In the genomic region with DNA sequence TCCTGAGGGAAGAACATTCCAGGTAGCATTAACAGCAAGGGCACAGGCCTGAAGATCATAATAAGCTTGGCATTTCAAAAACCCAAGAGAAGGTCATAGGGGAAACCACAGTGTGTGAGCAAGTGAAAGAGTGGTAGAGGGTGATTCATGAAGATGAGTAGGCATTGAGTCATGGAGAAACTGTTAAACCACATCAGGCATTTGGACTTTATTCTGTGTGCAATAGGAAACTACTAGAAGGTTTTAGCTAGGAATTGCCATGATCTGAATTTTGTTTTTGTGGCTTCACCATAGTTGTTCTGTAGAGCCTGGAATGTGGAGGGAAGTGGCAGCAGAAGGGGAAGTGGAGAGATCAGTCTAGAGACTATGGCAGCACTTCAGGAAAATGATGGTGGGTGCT, we compare ENCODE assay signal across 8 cellular contexts.
DNase-seq lines count a peak whose midpoint lies in the region; ATAC-seq and TF ChIP-seq lines count a peak whose summit lies in the region.

No MANE protein-coding gene starts in this region.

- H3K9me2 ChIP-seq in SK-N-SH = no peaks in the 10 kb centered on the region

- no peaks in the 10 kb centered on the region for H3K79me2 ChIP-seq in SK-N-SH (ENCODE audit: insufficient read depth)

- H3F3A ChIP-seq in SK-N-SH (replicated peaks; ENCODE audit: insufficient read depth) = peaks cover 27% of the 10 kb centered on the region

- H3K9ac ChIP-seq in SK-N-SH = peak overlapping the region; percentile 15; the same call in 1 of the 2 replicates

- H4K20me1 ChIP-seq in SK-N-SH (ENCODE audit: insufficient read depth) = no peaks in the 10 kb centered on the region

- no peak overlapping the region; the same call in 1 of the 2 replicates for H2AFZ ChIP-seq in SK-N-SH (ENCODE audit: low read depth)

- no peak overlapping the region for H3K4me3 ChIP-seq in GM12865 (ENCODE audit: low read depth, low read length)
- 0 out of 4 replicates have a peak overlapping the region, but pooled peaks of 1 of the 2 experiments have one; percentile 11 for H3K4me3 ChIP-seq in SK-N-SH (ENCODE audit: low read depth in 2 of 2, low read length in 1 of 2)

- no peaks in the 10 kb centered on the region for H3K36me3 ChIP-seq in SK-N-SH (replicated peaks in 1 of 2; ENCODE audit: control insufficient read depth in 1 of 2, insufficient read depth in 2 of 2, low read length in 1 of 2)

- ATAC-seq in HG03060 (IDR thresholded peaks at IDR 0.05; ENCODE audit: low read depth, unreplicated experiment) (peak; percentile 84), left colon (no peak)

- peak overlapping the region; percentile 36; the same call in 1 of the 2 replicates for H3K4me2 ChIP-seq in SK-N-SH

- CTCF ChIA-PET in SK-N-SH (lab: Yijun Ruan, JAX) = interaction anchor here (0.6 kb wide), 1 partner anchor 11 kb away, joined by 4 read pairs; no protein-coding TSS in a partner anchor

- TF ChIP-seq CTCF in GM12865 (IDR thresholded peaks at IDR 0.05; ENCODE audit: insufficient read depth, low read depth, low read length, missing control alignments) (no peak), SK-N-SH (IDR thresholded peaks at IDR 0.05) (no peak)

- TF ChIP-seq EP300 in SK-N-SH (IDR thresholded peaks at IDR 0.05; ENCODE audit: borderline replicate concordance in 1 of 2, low read depth in 1 of 2, low read length in 1 of 2) = peak; percentile 49 to 99

- peak; percentile 1 for DNase-seq in GM12865 (ENCODE audit: low read depth)
- DNase-seq in SK-N-SH = no peak
- DNase-seq in islet precursor cell = peak; percentile 65
- DNase-seq in left colon = no peak
- DNase-seq in effector CD4-positive, alpha-beta T cell = no peak
- DNase-seq in effector CD8-positive, alpha-beta T cell (lab: John Stamatoyannopoulos, UW) = no peak
- DNase-seq in NCI-H1417 (lab: John Stamatoyannopoulos, UW) = no peak

- TF ChIP-seq RAD21 in SK-N-SH (IDR thresholded peaks at IDR 0.05; ENCODE audit: low read length) = no peak

- H3K9me3 ChIP-seq in SK-N-SH = no peaks in the 10 kb centered on the region

- intact Hi-C loops in left colon (cut with DNase I, micrococcal nuclease) = no loop called here

- H3K4me1 ChIP-seq in SK-N-SH (ENCODE audit: control insufficient read depth in 1 of 2, insufficient read depth in 2 of 2, low read depth in 1 of 2, low read length in 1 of 2) = peaks cover 6 to 34% of the 10 kb centered on the region in 2 experiments

- H3K27me3 ChIP-seq in SK-N-SH (ENCODE audit: insufficient read depth) = no peaks in the 10 kb centered on the region

- peak overlapping the region in 1 of 2 experiments; percentile 83; a peak in 2 of 4 replicates for H3K27ac ChIP-seq in SK-N-SH (ENCODE audit: low read depth in 2 of 2, low read length in 1 of 2)

- POLR2A ChIA-PET in SK-N-SH (lab: Yijun Ruan, JAX) = no interaction called here

TF ChIP-seq in SK-N-SH, 30 proteins besides CTCF, POLR2A, EP300 and RAD21 (continues in another document):
- no peak for TF ChIP-seq MXI1 (IDR thresholded peaks at IDR 0.05; ENCODE audit: low read depth, low read length)
- TF ChIP-seq, protein P1, sequence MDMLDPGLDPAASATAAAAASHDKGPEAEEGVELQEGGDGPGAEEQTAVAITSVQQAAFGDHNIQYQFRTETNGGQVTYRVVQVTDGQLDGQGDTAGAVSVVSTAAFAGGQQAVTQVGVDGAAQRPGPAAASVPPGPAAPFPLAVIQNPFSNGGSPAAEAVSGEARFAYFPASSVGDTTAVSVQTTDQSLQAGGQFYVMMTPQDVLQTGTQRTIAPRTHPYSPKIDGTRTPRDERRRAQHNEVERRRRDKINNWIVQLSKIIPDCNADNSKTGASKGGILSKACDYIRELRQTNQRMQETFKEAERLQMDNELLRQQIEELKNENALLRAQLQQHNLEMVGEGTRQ (IDR thresholded peaks at IDR 0.05; ENCODE audit: borderline replicate concordance, low read depth, low read length) = no peak
- TF ChIP-seq RCOR1 (IDR thresholded peaks at IDR 0.05; ENCODE audit: low read length) = 0 out of 2 replicates have a peak, but pooled peaks have one; percentile 28
- TF ChIP-seq NRF1 (IDR thresholded peaks at IDR 0.05; ENCODE audit: low read depth, low read length) = no peak
- TF ChIP-seq, protein P2, sequence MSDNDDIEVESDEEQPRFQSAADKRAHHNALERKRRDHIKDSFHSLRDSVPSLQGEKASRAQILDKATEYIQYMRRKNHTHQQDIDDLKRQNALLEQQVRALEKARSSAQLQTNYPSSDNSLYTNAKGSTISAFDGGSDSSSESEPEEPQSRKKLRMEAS (IDR thresholded peaks at IDR 0.05; ENCODE audit: low read depth) = peak; percentile 80
- no peak for TF ChIP-seq CHD2 (IDR thresholded peaks at IDR 0.05; ENCODE audit: low read length, partially characterized antibody)
- TF ChIP-seq, protein P3, sequence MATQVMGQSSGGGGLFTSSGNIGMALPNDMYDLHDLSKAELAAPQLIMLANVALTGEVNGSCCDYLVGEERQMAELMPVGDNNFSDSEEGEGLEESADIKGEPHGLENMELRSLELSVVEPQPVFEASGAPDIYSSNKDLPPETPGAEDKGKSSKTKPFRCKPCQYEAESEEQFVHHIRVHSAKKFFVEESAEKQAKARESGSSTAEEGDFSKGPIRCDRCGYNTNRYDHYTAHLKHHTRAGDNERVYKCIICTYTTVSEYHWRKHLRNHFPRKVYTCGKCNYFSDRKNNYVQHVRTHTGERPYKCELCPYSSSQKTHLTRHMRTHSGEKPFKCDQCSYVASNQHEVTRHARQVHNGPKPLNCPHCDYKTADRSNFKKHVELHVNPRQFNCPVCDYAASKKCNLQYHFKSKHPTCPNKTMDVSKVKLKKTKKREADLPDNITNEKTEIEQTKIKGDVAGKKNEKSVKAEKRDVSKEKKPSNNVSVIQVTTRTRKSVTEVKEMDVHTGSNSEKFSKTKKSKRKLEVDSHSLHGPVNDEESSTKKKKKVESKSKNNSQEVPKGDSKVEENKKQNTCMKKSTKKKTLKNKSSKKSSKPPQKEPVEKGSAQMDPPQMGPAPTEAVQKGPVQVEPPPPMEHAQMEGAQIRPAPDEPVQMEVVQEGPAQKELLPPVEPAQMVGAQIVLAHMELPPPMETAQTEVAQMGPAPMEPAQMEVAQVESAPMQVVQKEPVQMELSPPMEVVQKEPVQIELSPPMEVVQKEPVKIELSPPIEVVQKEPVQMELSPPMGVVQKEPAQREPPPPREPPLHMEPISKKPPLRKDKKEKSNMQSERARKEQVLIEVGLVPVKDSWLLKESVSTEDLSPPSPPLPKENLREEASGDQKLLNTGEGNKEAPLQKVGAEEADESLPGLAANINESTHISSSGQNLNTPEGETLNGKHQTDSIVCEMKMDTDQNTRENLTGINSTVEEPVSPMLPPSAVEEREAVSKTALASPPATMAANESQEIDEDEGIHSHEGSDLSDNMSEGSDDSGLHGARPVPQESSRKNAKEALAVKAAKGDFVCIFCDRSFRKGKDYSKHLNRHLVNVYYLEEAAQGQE (IDR thresholded peaks at IDR 0.05; ENCODE audit: low read depth, low read length) = peak; percentile 55; the same call in 1 of the 2 replicates
- peak; percentile 58; the same call in 1 of the 2 replicates for TF ChIP-seq ELF1 (IDR thresholded peaks at IDR 0.05)
- TF ChIP-seq JUND (IDR thresholded peaks at IDR 0.05) = peak; percentile 100
- TF ChIP-seq MEF2A (IDR thresholded peaks at IDR 0.05; ENCODE audit: borderline replicate concordance, low read depth) = peak; percentile 76; the same call in 1 of the 2 replicates
- TF ChIP-seq, protein P4, sequence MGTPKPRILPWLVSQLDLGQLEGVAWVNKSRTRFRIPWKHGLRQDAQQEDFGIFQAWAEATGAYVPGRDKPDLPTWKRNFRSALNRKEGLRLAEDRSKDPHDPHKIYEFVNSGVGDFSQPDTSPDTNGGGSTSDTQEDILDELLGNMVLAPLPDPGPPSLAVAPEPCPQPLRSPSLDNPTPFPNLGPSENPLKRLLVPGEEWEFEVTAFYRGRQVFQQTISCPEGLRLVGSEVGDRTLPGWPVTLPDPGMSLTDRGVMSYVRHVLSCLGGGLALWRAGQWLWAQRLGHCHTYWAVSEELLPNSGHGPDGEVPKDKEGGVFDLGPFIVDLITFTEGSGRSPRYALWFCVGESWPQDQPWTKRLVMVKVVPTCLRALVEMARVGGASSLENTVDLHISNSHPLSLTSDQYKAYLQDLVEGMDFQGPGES (IDR thresholded peaks at IDR 0.05; ENCODE audit: low read depth, low read length) = no peak
- TF ChIP-seq FOXM1 (IDR thresholded peaks at IDR 0.05; ENCODE audit: low read depth) = peak; percentile 94
- TF ChIP-seq SIN3A (IDR thresholded peaks at IDR 0.05; ENCODE audit: borderline replicate concordance, low read depth, low read length) = peak; percentile 37; the same call in 1 of the 2 replicates
- peak; percentile 100 for TF ChIP-seq FOSL2 (IDR thresholded peaks at IDR 0.05; ENCODE audit: borderline replicate concordance, low read depth)
- TF ChIP-seq, protein P5, sequence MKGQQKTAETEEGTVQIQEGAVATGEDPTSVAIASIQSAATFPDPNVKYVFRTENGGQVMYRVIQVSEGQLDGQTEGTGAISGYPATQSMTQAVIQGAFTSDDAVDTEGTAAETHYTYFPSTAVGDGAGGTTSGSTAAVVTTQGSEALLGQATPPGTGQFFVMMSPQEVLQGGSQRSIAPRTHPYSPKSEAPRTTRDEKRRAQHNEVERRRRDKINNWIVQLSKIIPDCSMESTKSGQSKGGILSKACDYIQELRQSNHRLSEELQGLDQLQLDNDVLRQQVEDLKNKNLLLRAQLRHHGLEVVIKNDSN (IDR thresholded peaks at IDR 0.05; ENCODE audit: borderline replicate concordance, low read depth) = 0 out of 2 replicates have a peak, but pooled peaks have one; percentile 40
- no peak for TF ChIP-seq EZH2phosphoT487 (IDR thresholded peaks at IDR 0.05; ENCODE audit: borderline replicate concordance, low read depth)
- peak; percentile 98 for TF ChIP-seq TCF12 (IDR thresholded peaks at IDR 0.05)
- TF ChIP-seq, protein P6, sequence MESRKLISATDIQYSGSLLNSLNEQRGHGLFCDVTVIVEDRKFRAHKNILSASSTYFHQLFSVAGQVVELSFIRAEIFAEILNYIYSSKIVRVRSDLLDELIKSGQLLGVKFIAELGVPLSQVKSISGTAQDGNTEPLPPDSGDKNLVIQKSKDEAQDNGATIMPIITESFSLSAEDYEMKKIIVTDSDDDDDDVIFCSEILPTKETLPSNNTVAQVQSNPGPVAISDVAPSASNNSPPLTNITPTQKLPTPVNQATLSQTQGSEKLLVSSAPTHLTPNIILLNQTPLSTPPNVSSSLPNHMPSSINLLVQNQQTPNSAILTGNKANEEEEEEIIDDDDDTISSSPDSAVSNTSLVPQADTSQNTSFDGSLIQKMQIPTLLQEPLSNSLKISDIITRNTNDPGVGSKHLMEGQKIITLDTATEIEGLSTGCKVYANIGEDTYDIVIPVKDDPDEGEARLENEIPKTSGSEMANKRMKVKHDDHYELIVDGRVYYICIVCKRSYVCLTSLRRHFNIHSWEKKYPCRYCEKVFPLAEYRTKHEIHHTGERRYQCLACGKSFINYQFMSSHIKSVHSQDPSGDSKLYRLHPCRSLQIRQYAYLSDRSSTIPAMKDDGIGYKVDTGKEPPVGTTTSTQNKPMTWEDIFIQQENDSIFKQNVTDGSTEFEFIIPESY (IDR thresholded peaks at IDR 0.05; ENCODE audit: borderline replicate concordance, low read depth) = peak; percentile 91
- TF ChIP-seq RXRA (IDR thresholded peaks at IDR 0.05; ENCODE audit: borderline replicate concordance, low read depth) = peak; percentile 94

Comparison
In these comparisons a context has a peak if more than half of its experiments do, and no peak if none do; other contexts are left out.
1. DNase-seq: peak in GM12865 (single experiment) and islet precursor cell (single experiment); none in SK-N-SH (single experiment), left colon (0 of 2), effector CD4-positive, alpha-beta T cell (single experiment), effector CD8-positive, alpha-beta T cell (single experiment) and NCI-H1417 (0 of 3).